Comparison of ENCODE assay signal across 4 cellular contexts in the genomic region with DNA sequence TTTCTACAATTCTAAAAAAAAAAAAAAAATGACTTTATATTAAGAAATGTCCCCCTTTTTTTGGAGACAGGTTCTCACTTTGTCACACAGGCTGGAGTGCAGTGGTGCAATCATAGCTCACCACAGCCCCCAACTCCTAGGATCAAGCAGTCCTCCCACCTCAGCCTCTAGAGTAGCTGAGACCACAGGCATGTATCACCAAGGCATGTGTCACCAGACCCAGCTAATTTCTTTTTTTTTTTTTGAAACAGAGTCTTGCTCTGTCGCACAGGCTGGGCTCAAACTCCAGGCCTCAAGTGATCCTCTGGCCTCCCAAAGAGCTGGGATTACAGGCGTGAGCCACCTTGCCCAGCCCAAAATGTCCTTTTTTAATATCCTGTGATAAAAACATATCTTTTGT. TPM values are rescaled to one million over a fixed set of nuclear protein-coding genes. Genes with fewer than 3 reads are reported as not detected.
"Had no signal": no experiment of that assay in that cellular context is flagged by ENCODE, and none has a peak within 500 bp of the region (broad histone marks: within the 10 kb centered on the region; RNA-seq: fewer than 3 reads in every experiment).

No MANE protein-coding gene starts in this region.

RNA-seq across cellular contexts. Expression of gene OCM, which starts 43.6 kb away (rescaled TPM):
- total RNA-seq: LHCN-M2, M059J, MCF 10A, NCI-H460 had no signal

RNA-seq across cellular contexts. Expression of gene RSPH10B, which starts 46.3 kb away (rescaled TPM):
- total RNA-seq: M059J, NCI-H460 had no signal
